9 cellular contexts compared by ENCODE assay signal in genomic region chr3:37814547-37814946, GRCh38. TPM values are rescaled to one million over a fixed set of nuclear protein-coding genes. Genes with fewer than 3 reads are reported as not detected.
A peak's percentile ranks its signal among the peaks of the same experiment; 100 is the strongest.
DNase-seq lines count a peak whose midpoint lies in the region; ATAC-seq, FAIRE-seq and TF ChIP-seq lines count a peak whose summit lies in the region.
"Had no signal": no experiment of that assay in that cellular context is flagged by ENCODE, and none has a peak within 500 bp of the region (broad histone marks: within the 10 kb centered on the region; RNA-seq: fewer than 3 reads in every experiment).

No MANE protein-coding gene starts in this region.

- no peak overlapping the region for H3K27ac ChIP-seq in astrocyte (ENCODE audit: low read depth, low read length)
- H3K27ac ChIP-seq: neutrophil had no signal

- H3K4me3 ChIP-seq in astrocyte (ENCODE audit: insufficient read depth, low read depth, low read length) = no peak overlapping the region

- no peak overlapping the region for H3K9ac ChIP-seq in astrocyte (ENCODE audit: low read length)

- peaks cover 3% of the 10 kb centered on the region for H3K4me1 ChIP-seq in astrocyte (ENCODE audit: insufficient read depth, low read length)

- H3K9me3 Mint-ChIP-seq in astrocyte (ENCODE audit: unreplicated experiment) = no peaks in the 10 kb centered on the region

- H3K36me3 Mint-ChIP-seq in astrocyte (ENCODE audit: low read depth, unreplicated experiment) = peaks cover 7% of the 10 kb centered on the region

- ATAC-seq in HG03139 (IDR thresholded peaks at IDR 0.05; ENCODE audit: unreplicated experiment) = no peak

- H3K79me2 ChIP-seq in astrocyte (ENCODE audit: insufficient read depth, low read length) = no peaks in the 10 kb centered on the region

- H3K36me3 ChIP-seq in astrocyte (ENCODE audit: insufficient read depth, low read length) = no peaks in the 10 kb centered on the region

- peaks cover 3% of the 10 kb centered on the region for H3K4me1 Mint-ChIP-seq in astrocyte (ENCODE audit: low read depth, unreplicated experiment)

- peaks cover 21% of the 10 kb centered on the region for H3K27me3 Mint-ChIP-seq in astrocyte (ENCODE audit: low read depth, unreplicated experiment)

- no peak overlapping the region for H2AFZ ChIP-seq in astrocyte (ENCODE audit: low read depth, low read length)

- no peak overlapping the region for H3K4me2 ChIP-seq in astrocyte (ENCODE audit: low read length)

- H3K4me3 Mint-ChIP-seq in astrocyte (ENCODE audit: unreplicated experiment) = no peak overlapping the region

- no peaks in the 10 kb centered on the region for H4K20me1 ChIP-seq in astrocyte (ENCODE audit: insufficient read depth, low read length)

- FAIRE-seq in astrocyte (lab: Jason Lieb, UNC) = no peak

- no peaks in the 10 kb centered on the region for H3K9me3 ChIP-seq in astrocyte (ENCODE audit: insufficient read depth, low read depth, low read length)
- H3K9me3 ChIP-seq: neutrophil had no signal

- TF ChIP-seq CTCF in LNCAP (IDR thresholded peaks at IDR 0.05) = peak; percentile 54
- TF ChIP-seq CTCF in astrocyte (IDR thresholded peaks at IDR 0.05; ENCODE audit: insufficient read depth, low read depth, low read length) = peak; percentile 38

- H3K27ac Mint-ChIP-seq in astrocyte (ENCODE audit: unreplicated experiment) = no peak overlapping the region

- peak; percentile 49 for DNase-seq in ELR (ENCODE audit: low read depth)
- DNase-seq in astrocyte (ENCODE audit: low read depth) = no peak
- peak; percentile 24 for DNase-seq in middle frontal gyrus (ENCODE audit: extremely low spot score, low spot score)
- DNase-seq in activated T-cell treated with anti-CD3 and anti-CD28 coated beads for 4 hours = no peak
- DNase-seq in activated CD4-positive, alpha-beta T cell treated with anti-CD3 and anti-CD28 coated beads for 4 hours = no peak
- no peak for DNase-seq in C1 segment of cervical spinal cord (lab: John Stamatoyannopoulos, UW)

- peaks cover 7% of the 10 kb centered on the region for H3K27me3 ChIP-seq in astrocyte (ENCODE audit: insufficient read depth, low read length)
- H3K27me3 ChIP-seq: neutrophil had no signal

RNA-seq across cellular contexts. Expression of gene CTDSPL, which starts 47.1 kb away (rescaled TPM):
- total RNA-seq in astrocyte = 32.9 and 37.9 TPM in 2 replicates

Comparison
In these comparisons a context has a peak if more than half of its experiments do, and no peak if none do; other contexts are left out.
1. DNase-seq: peak in ELR (single experiment) and middle frontal gyrus (single experiment); none in astrocyte (single experiment), activated T-cell treated with anti-CD3 and anti-CD28 coated beads for 4 hours (single experiment), activated CD4-positive, alpha-beta T cell treated with anti-CD3 and anti-CD28 coated beads for 4 hours (0 of 2) and C1 segment of cervical spinal cord (0 of 14).